In genomic region chr5:104179057-104179456, GRCh38 we compare ENCODE assay signal across 8 cellular contexts.
DNase-seq lines count a peak whose midpoint lies in the region; ATAC-seq, FAIRE-seq and TF ChIP-seq lines count a peak whose summit lies in the region.

No MANE protein-coding gene starts in this region.

- TF ChIP-seq POLR2A in GM12891 (IDR thresholded peaks at IDR 0.05; ENCODE audit: low read depth, low read length): no peak
- TF ChIP-seq POLR2A in uterus (IDR thresholded peaks at IDR 0.05): no peak

- H3K4me1 Mint-ChIP-seq in endothelial cell (ENCODE audit: unreplicated experiment): no peaks in the 10 kb centered on the region
- H3K4me1 Mint-ChIP-seq in activated T-cell treated with anti-CD3 and anti-CD28 coated beads, Interleukin-2, amount 50 U/mL, for 24 hours (ENCODE audit: low read depth): no peaks in the 10 kb centered on the region

- H3K36me3 ChIP-seq in osteoblast (ENCODE audit: insufficient read depth, low read length) (no peaks in the 10 kb centered on the region), uterus (no peaks in the 10 kb centered on the region)

- ATAC-seq in HG03280 (IDR thresholded peaks at IDR 0.05; ENCODE audit: unreplicated experiment): peak; percentile 77

- H3K4me3 Mint-ChIP-seq in endothelial cell (ENCODE audit: unreplicated experiment): no peak overlapping the region
- no peak overlapping the region for H3K4me3 Mint-ChIP-seq in activated T-cell treated with anti-CD3 and anti-CD28 coated beads, Interleukin-2, amount 50 U/mL, for 24 hours

- no peaks in the 10 kb centered on the region for H4K20me1 ChIP-seq in osteoblast (ENCODE audit: insufficient read depth, low read length)

- H3K27me3 Mint-ChIP-seq in endothelial cell (ENCODE audit: unreplicated experiment): peaks cover 2% of the 10 kb centered on the region
- no peaks in the 10 kb centered on the region for H3K27me3 Mint-ChIP-seq in activated T-cell treated with anti-CD3 and anti-CD28 coated beads, Interleukin-2, amount 50 U/mL, for 24 hours

- FAIRE-seq in GM12891 (lab: Jason Lieb, UNC): peak; percentile 87

- H3K4me1 ChIP-seq in osteoblast (ENCODE audit: insufficient read depth, low read length): no peaks in the 10 kb centered on the region
- no peaks in the 10 kb centered on the region for H3K4me1 ChIP-seq in uterus

- peaks cover 9% of the 10 kb centered on the region for H3K36me3 Mint-ChIP-seq in endothelial cell (ENCODE audit: low read depth, unreplicated experiment)
- H3K36me3 Mint-ChIP-seq in activated T-cell treated with anti-CD3 and anti-CD28 coated beads, Interleukin-2, amount 50 U/mL, for 24 hours (ENCODE audit: low read depth): no peaks in the 10 kb centered on the region

- H3K9me3 ChIP-seq in osteoblast (ENCODE audit: low read depth, low read length): peaks cover 7% of the 10 kb centered on the region
- no peaks in the 10 kb centered on the region for H3K9me3 ChIP-seq in uterus

- no peaks in the 10 kb centered on the region for H3K79me2 ChIP-seq in osteoblast (ENCODE audit: insufficient read depth, low read length)

- intact Hi-C loops in uterus (cut with DNase I; ENCODE audit: low total_unique reads): no loop called here

- no peaks in the 10 kb centered on the region for H3K27me3 ChIP-seq in osteoblast (ENCODE audit: insufficient read depth, low read length)
- no peaks in the 10 kb centered on the region for H3K27me3 ChIP-seq in uterus

- H3K4me3 ChIP-seq in osteoblast (ENCODE audit: insufficient read depth, low read length) (no peak overlapping the region), uterus (no peak overlapping the region)

- peak; percentile 23 for DNase-seq in AG08396 (ENCODE audit: low spot score)
- peak; percentile 3 for DNase-seq in GM12891 (ENCODE audit: insufficient read length, low spot score)
- peak; percentile 88 for DNase-seq in OCI-M1 (lab: John Stamatoyannopoulos, UW)
- DNase-seq in endothelial cell (ENCODE audit: low spot score): peak; percentile 49
- peak; percentile 60 for DNase-seq in osteoblast (ENCODE audit: insufficient read length, low spot score, missing footprints)
- DNase-seq in activated T-cell treated with anti-CD3 and anti-CD28 coated beads, Interleukin-2, amount 50 U/mL, for 24 hours: no peak
- no peak for DNase-seq in uterus

- H3K27ac ChIP-seq in osteoblast (ENCODE audit: low read depth, low read length): no peak overlapping the region
- no peak overlapping the region for H3K27ac ChIP-seq in uterus

- H3K4me2 ChIP-seq in osteoblast (ENCODE audit: insufficient read depth, low read length): no peak overlapping the region

- H2AFZ ChIP-seq in osteoblast (ENCODE audit: low read length): no peak overlapping the region

- H3K27ac Mint-ChIP-seq in endothelial cell (ENCODE audit: unreplicated experiment): no peak overlapping the region
- H3K27ac Mint-ChIP-seq in activated T-cell treated with anti-CD3 and anti-CD28 coated beads, Interleukin-2, amount 50 U/mL, for 24 hours: no peak overlapping the region

- peak; percentile 68 for TF ChIP-seq CTCF in endothelial cell (IDR thresholded peaks at IDR 0.05; ENCODE audit: unreplicated experiment)
- peak; percentile 51 for TF ChIP-seq CTCF in osteoblast (IDR thresholded peaks at IDR 0.05; ENCODE audit: extremely low read depth, low read depth, low read length)
- TF ChIP-seq CTCF in uterus (IDR thresholded peaks at IDR 0.05): peak in 2 of 4 experiments; percentile 24 to 25

- peaks cover 13% of the 10 kb centered on the region for H3K9me3 Mint-ChIP-seq in endothelial cell (ENCODE audit: unreplicated experiment)
- peaks cover 32% of the 10 kb centered on the region for H3K9me3 Mint-ChIP-seq in activated T-cell treated with anti-CD3 and anti-CD28 coated beads, Interleukin-2, amount 50 U/mL, for 24 hours

TF ChIP-seq in GM12891, 5 proteins besides CTCF, POLR2A, EP300 and RAD21:
- TF ChIP-seq TAF1 (IDR thresholded peaks at IDR 0.05; ENCODE audit: low read depth, low read length): no peak
- TF ChIP-seq POLR2AphosphoS5 (IDR thresholded peaks at IDR 0.05; ENCODE audit: low read depth, low read length): no peak
- TF ChIP-seq POU2F2 (IDR thresholded peaks at IDR 0.05; ENCODE audit: low read depth, low read length): no peak
- TF ChIP-seq PAX5 (IDR thresholded peaks at IDR 0.05; ENCODE audit: insufficient read depth, low read length, severe bottlenecking): no peak
- no peak for TF ChIP-seq SPI1 (IDR thresholded peaks at IDR 0.05; ENCODE audit: low read depth, low read length)
TF ChIP-seq in GM12891: peak in this region for 0.

Comparison
In these comparisons a context has a peak if more than half of its experiments do, and no peak if none do; other contexts are left out.
1. DNase-seq: peak in AG08396 (single experiment), GM12891 (single experiment), OCI-M1 (single experiment), endothelial cell (single experiment) and osteoblast (single experiment); none in activated T-cell treated with anti-CD3 and anti-CD28 coated beads, Interleukin-2, amount 50 U/mL, for 24 hours (single experiment) and uterus (0 of 2).